Comparison of ENCODE assay signal across 8 cellular contexts in the genomic region with DNA sequence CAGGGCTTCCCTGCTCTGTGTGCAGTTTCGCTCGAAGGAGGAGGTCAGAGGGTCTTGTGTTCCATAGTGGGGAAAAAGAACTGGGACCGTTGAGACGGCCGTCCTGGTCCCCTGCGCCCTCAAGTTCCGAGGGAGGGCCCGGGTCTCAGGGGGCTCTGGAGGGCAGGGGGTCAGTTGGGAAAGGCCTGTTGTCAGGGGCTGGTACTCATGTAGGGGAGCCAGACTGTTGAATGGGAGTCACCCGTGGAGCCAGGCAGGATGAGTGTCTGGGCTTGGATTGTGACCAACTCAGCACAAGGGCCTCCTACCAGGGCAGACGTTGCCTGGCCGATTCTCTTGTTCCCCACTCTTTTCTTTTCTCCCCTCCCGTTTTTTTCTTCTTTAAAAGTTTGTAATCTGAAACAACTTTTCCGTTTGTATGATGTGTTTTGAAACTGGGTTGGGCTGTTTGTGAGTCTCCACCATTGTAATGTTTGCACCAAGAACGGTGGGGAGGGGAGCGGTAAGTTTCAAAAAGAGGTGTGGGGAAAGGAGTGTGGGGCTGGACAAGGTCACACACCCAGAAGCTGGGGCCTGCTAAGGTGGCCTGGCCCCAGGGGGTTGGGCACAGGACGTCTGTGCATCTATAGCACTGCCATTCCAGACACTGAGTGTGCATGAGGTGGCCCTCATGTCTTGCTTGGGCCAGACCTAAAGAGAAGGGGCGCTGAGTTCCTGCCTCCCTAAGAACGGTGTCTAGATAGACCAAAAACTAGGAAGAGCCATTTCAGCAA. TPM values are rescaled to one million over a fixed set of nuclear protein-coding genes. Genes with fewer than 3 reads are reported as not detected.
DNase-seq lines count a peak whose midpoint lies in the region; ATAC-seq and TF ChIP-seq lines count a peak whose summit lies in the region.

No MANE protein-coding gene starts in this region.

- no peak for TF ChIP-seq CTCF in retinal pigment epithelial cell (conservative IDR thresholded peaks at IDR 0.05; ENCODE audit: low read depth, low read length)

- peak; percentile 19 for ATAC-seq in activated naive CD8-positive, alpha-beta T cell treated with anti-CD3 and anti-CD28 coated beads, Interleukin-2, amount 10 ng/mL, durations not matched to agents 7 days and 5 days (ENCODE audit: low read depth)
- ATAC-seq in left ventricle myocardium superior (peak; percentile 70), HG02970 (IDR thresholded peaks at IDR 0.05; ENCODE audit: low FRiP score, unreplicated experiment) (no peak), GM19463 (IDR thresholded peaks at IDR 0.05; ENCODE audit: unreplicated experiment) (no peak)

- peak overlapping the region; percentile 97 for H3K27ac Mint-ChIP-seq in activated naive CD8-positive, alpha-beta T cell treated with anti-CD3 and anti-CD28 coated beads, Interleukin-2, amount 10 ng/mL, durations not matched to agents 7 days and 5 days

- H3K4me3 Mint-ChIP-seq in activated naive CD8-positive, alpha-beta T cell treated with anti-CD3 and anti-CD28 coated beads, Interleukin-2, amount 10 ng/mL, durations not matched to agents 7 days and 5 days = peak overlapping the region; percentile 99

- DNase-seq in G401 (ENCODE audit: low spot score) (peak; percentile 64), Kasumi-1 (lab: John Stamatoyannopoulos, UW) (peak; percentile 36 to 42), left ventricle myocardium superior (peak; percentile 53), retinal pigment epithelial cell (ENCODE audit: low read depth) (no peak), NCI-H82 (lab: John Stamatoyannopoulos, UW) (no peak)
- DNase-seq in activated naive CD8-positive, alpha-beta T cell treated with anti-CD3 and anti-CD28 coated beads, Interleukin-2, amount 10 ng/mL, durations not matched to agents 7 days and 5 days = peak; percentile 66

- peak overlapping the region; percentile 77 for H3K4me3 ChIP-seq in retinal pigment epithelial cell (ENCODE audit: low read length)

- in situ Hi-C loops in G401 (cut with HindIII; ENCODE audit: low sequenced_read_pairs) = no loop called here

- H3K9me3 Mint-ChIP-seq in activated naive CD8-positive, alpha-beta T cell treated with anti-CD3 and anti-CD28 coated beads, Interleukin-2, amount 10 ng/mL, durations not matched to agents 7 days and 5 days = no peaks in the 10 kb centered on the region

- peaks cover 6% of the 10 kb centered on the region for H3K36me3 Mint-ChIP-seq in activated naive CD8-positive, alpha-beta T cell treated with anti-CD3 and anti-CD28 coated beads, Interleukin-2, amount 10 ng/mL, durations not matched to agents 7 days and 5 days

- POLR2A ChIA-PET in activated naive CD8-positive, alpha-beta T cell treated with anti-CD3 and anti-CD28 coated beads, Interleukin-2, amount 10 ng/mL, durations not matched to agents 7 days and 5 days (lab: Charles Lee) = interaction anchor here (0.9 to 1.6 kb wide), 4 partner anchors 8 to 32 kb away, joined by 4 to 11 read pairs (median 5); no protein-coding TSS in a partner anchor

- H3K27me3 Mint-ChIP-seq in activated naive CD8-positive, alpha-beta T cell treated with anti-CD3 and anti-CD28 coated beads, Interleukin-2, amount 10 ng/mL, durations not matched to agents 7 days and 5 days = no peaks in the 10 kb centered on the region

- intact Hi-C loops in left ventricle myocardium superior (cut with micrococcal nuclease) = no loop called here

- peaks cover 44% of the 10 kb centered on the region for H3K4me1 Mint-ChIP-seq in activated naive CD8-positive, alpha-beta T cell treated with anti-CD3 and anti-CD28 coated beads, Interleukin-2, amount 10 ng/mL, durations not matched to agents 7 days and 5 days

RNA-seq across cellular contexts. Expression of a gene that starts 1.1 kb away (rescaled TPM):
- 4.5 and 12.4 TPM in 2 replicates for total RNA-seq in G401 (2014; rRNA removed; shearing (Covaris generic))
- 10 to 100 TPM; 45.3 to 49.0 TPM for total RNA-seq in activated naive CD8-positive, alpha-beta T cell treated with anti-CD3 and anti-CD28 coated beads, Interleukin-2, amount 10 ng/mL, durations not matched to agents 7 days and 5 days
- total RNA-seq in left ventricle myocardium superior = 4.4 TPM

Comparison
In these comparisons a context has a peak if more than half of its experiments do, and no peak if none do; other contexts are left out.
1. DNase-seq: peak in G401 (single experiment), Kasumi-1 (2 of 2), activated naive CD8-positive, alpha-beta T cell treated with anti-CD3 and anti-CD28 coated beads, Interleukin-2, amount 10 ng/mL, durations not matched to agents 7 days and 5 days (single experiment) and left ventricle myocardium superior (single experiment); none in retinal pigment epithelial cell (single experiment) and NCI-H82 (single experiment).
2. ATAC-seq: peak in activated naive CD8-positive, alpha-beta T cell treated with anti-CD3 and anti-CD28 coated beads, Interleukin-2, amount 10 ng/mL, durations not matched to agents 7 days and 5 days (single experiment) and left ventricle myocardium superior (single experiment); none in HG02970 (single experiment) and GM19463 (single experiment).